Comparison of ENCODE assay signal across 1 cellular context in genomic region chr6:3748208-3748701, GRCh38.
TF ChIP-seq lines count a peak whose summit lies in the region.

No MANE protein-coding gene starts in this region.

TF ChIP-seq in HepG2, 621 proteins besides CTCF, POLR2A, EP300 and RAD21 (continued from another document and continues in another):
- no peak for TF ChIP-seq PRDM15 (CRISPR knock-in tag; IDR thresholded peaks at IDR 0.05)
- peak; percentile 26; the same call in 1 of the 2 replicates for TF ChIP-seq NCOA2 (CRISPR knock-in tag; IDR thresholded peaks at IDR 0.05)
- TF ChIP-seq GZF1 (CRISPR knock-in tag; IDR thresholded peaks at IDR 0.05), result no peak
- no peak for TF ChIP-seq ZNF326 (CRISPR knock-in tag; IDR thresholded peaks at IDR 0.05; ENCODE audit: borderline replicate concordance)
- TF ChIP-seq MIER2 (CRISPR knock-in tag; IDR thresholded peaks at IDR 0.05), result no peak
- TF ChIP-seq ZBTB37 (CRISPR knock-in tag; IDR thresholded peaks at IDR 0.05), result no peak
- TF ChIP-seq SOX6 (IDR thresholded peaks at IDR 0.05), result no peak
- peak; percentile 60; the same call in 1 of the 2 replicates for TF ChIP-seq SOX6 (CRISPR knock-in tag; IDR thresholded peaks at IDR 0.05)
- TF ChIP-seq HMGA1 (CRISPR knock-in tag; conservative IDR thresholded peaks at IDR 0.05), result no peak
- TF ChIP-seq HIC2 (CRISPR knock-in tag; IDR thresholded peaks at IDR 0.05; ENCODE audit: low read depth), result no peak
- no peak for TF ChIP-seq ZNF276 (CRISPR knock-in tag; IDR thresholded peaks at IDR 0.05; ENCODE audit: low read depth)
- no peak for TF ChIP-seq ZNF562 (CRISPR knock-in tag; IDR thresholded peaks at IDR 0.05; ENCODE audit: borderline replicate concordance)
- no peak for TF ChIP-seq RFX3 (CRISPR knock-in tag; IDR thresholded peaks at IDR 0.05)
- peak; percentile 65; the same call in 1 of the 2 replicates for TF ChIP-seq ZNF331 (CRISPR knock-in tag; IDR thresholded peaks at IDR 0.05)
- no peak for TF ChIP-seq CENPBD1 (CRISPR knock-in tag; IDR thresholded peaks at IDR 0.05; ENCODE audit: borderline replicate concordance, low read depth)
- TF ChIP-seq PITX1 (CRISPR knock-in tag; IDR thresholded peaks at IDR 0.05), result no peak; the same call in 1 of the 2 replicates
- TF ChIP-seq RBM39 (IDR thresholded peaks at IDR 0.05; ENCODE audit: low read depth, low read length, poor library complexity, severe bottlenecking), result no peak
- TF ChIP-seq ZNF121 (CRISPR knock-in tag; IDR thresholded peaks at IDR 0.05), result no peak
- TF ChIP-seq ZNF552 (CRISPR knock-in tag; IDR thresholded peaks at IDR 0.05; ENCODE audit: borderline replicate concordance), result no peak
- peak; percentile 79; the same call in 1 of the 2 replicates for TF ChIP-seq KAT7 (CRISPR knock-in tag; IDR thresholded peaks at IDR 0.05; ENCODE audit: borderline replicate concordance)
- no peak for TF ChIP-seq ZFP90 (CRISPR knock-in tag; IDR thresholded peaks at IDR 0.05; ENCODE audit: borderline replicate concordance)
- no peak for TF ChIP-seq POLR2G (IDR thresholded peaks at IDR 0.05; ENCODE audit: low read depth, low read length)
- TF ChIP-seq TOPORS (CRISPR knock-in tag; IDR thresholded peaks at IDR 0.05), result no peak
- no peak; the same call in 1 of the 2 replicates for TF ChIP-seq ATF2 (CRISPR knock-in tag; IDR thresholded peaks at IDR 0.05)
- no peak for TF ChIP-seq ZFP41 (CRISPR knock-in tag; IDR thresholded peaks at IDR 0.05; ENCODE audit: borderline replicate concordance)
- TF ChIP-seq ZNF234 (CRISPR knock-in tag; conservative IDR thresholded peaks at IDR 0.05), result no peak
- TF ChIP-seq NRL (CRISPR knock-in tag; IDR thresholded peaks at IDR 0.05; ENCODE audit: borderline replicate concordance), result 0 out of 2 replicates have a peak, but pooled peaks have one; percentile 53
- no peak for TF ChIP-seq ZNF660 (CRISPR knock-in tag; IDR thresholded peaks at IDR 0.05; ENCODE audit: borderline replicate concordance, low read depth)
- TF ChIP-seq FOXK1 (CRISPR knock-in tag; IDR thresholded peaks at IDR 0.05; ENCODE audit: borderline replicate concordance, low read depth), result peak; percentile 28; the same call in 1 of the 2 replicates
- TF ChIP-seq BCL3 (CRISPR knock-in tag; IDR thresholded peaks at IDR 0.05), result peak; percentile 61; the same call in 1 of the 2 replicates
- TF ChIP-seq ZNF230 (CRISPR knock-in tag; IDR thresholded peaks at IDR 0.05), result no peak
- TF ChIP-seq TBX2 (CRISPR knock-in tag; IDR thresholded peaks at IDR 0.05; ENCODE audit: borderline replicate concordance), result no peak
- TF ChIP-seq TFAP4 (IDR thresholded peaks at IDR 0.05; ENCODE audit: borderline replicate concordance, low read depth), result peak; percentile 62; the same call in 1 of the 2 replicates
- no peak for TF ChIP-seq SP2 (CRISPR knock-in tag; IDR thresholded peaks at IDR 0.05)
- no peak for TF ChIP-seq ZEB1 (IDR thresholded peaks at IDR 0.05; ENCODE audit: insufficient replicate concordance, low read depth)
- peak; percentile 58; the same call in 1 of the 2 replicates for TF ChIP-seq HNF1B (CRISPR knock-in tag; IDR thresholded peaks at IDR 0.05)
- TF ChIP-seq ZBTB25 (CRISPR knock-in tag; IDR thresholded peaks at IDR 0.05), result peak; percentile 70; the same call in 1 of the 2 replicates
- TF ChIP-seq HNRNPH1 (optimal IDR thresholded peaks at IDR 0.05; ENCODE audit: low read depth, low read length), result no peak
- no peak for TF ChIP-seq CERS6 (CRISPR knock-in tag; IDR thresholded peaks at IDR 0.05)
- TF ChIP-seq SP1 (IDR thresholded peaks at IDR 0.05), result no peak
- TF ChIP-seq SP1 (CRISPR knock-in tag; IDR thresholded peaks at IDR 0.05), result 0 out of 2 replicates have a peak, but pooled peaks have one; percentile 40
